2 cellular contexts compared by ENCODE assay signal in genomic region chr5:91159647-91160046, GRCh38.
A peak's percentile ranks its signal among the peaks of the same experiment; 100 is the strongest.
TF ChIP-seq lines count a peak whose summit lies in the region.

No MANE protein-coding gene starts in this region.

TF ChIP-seq in IMR-90, 13 proteins besides CTCF, POLR2A, EP300 and RAD21:
- TF ChIP-seq CHD1 (IDR thresholded peaks at IDR 0.05; ENCODE audit: low read depth, low read length) (no peak), FOS (IDR thresholded peaks at IDR 0.05; ENCODE audit: low read depth, low read length) (no peak), RFX5 (IDR thresholded peaks at IDR 0.05; ENCODE audit: low read depth, low read length) (no peak), MAZ (IDR thresholded peaks at IDR 0.05; ENCODE audit: borderline replicate concordance, low read depth, low read length) (no peak), SMC3 (IDR thresholded peaks at IDR 0.05; ENCODE audit: low read depth, low read length) (no peak), MXI1 (IDR thresholded peaks at IDR 0.05; ENCODE audit: borderline replicate concordance, low read depth, low read length) (no peak), BHLHE40 (IDR thresholded peaks at IDR 0.05; ENCODE audit: low read depth, low read length) (no peak), USF2 (IDR thresholded peaks at IDR 0.05; ENCODE audit: low read depth, low read length) (no peak), RCOR1 (IDR thresholded peaks at IDR 0.05; ENCODE audit: insufficient replicate concordance, low read length) (no peak), CEBPB (IDR thresholded peaks at IDR 0.05; ENCODE audit: low read depth, low read length) (no peak), MAFK (IDR thresholded peaks at IDR 0.05; ENCODE audit: low read depth, low read length) (no peak), NFE2L2 (IDR thresholded peaks at IDR 0.05; ENCODE audit: low read depth, low read length) (no peak)
- TF ChIP-seq, protein P1, sequence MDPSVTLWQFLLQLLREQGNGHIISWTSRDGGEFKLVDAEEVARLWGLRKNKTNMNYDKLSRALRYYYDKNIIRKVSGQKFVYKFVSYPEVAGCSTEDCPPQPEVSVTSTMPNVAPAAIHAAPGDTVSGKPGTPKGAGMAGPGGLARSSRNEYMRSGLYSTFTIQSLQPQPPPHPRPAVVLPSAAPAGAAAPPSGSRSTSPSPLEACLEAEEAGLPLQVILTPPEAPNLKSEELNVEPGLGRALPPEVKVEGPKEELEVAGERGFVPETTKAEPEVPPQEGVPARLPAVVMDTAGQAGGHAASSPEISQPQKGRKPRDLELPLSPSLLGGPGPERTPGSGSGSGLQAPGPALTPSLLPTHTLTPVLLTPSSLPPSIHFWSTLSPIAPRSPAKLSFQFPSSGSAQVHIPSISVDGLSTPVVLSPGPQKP (IDR thresholded peaks at IDR 0.05; ENCODE audit: borderline replicate concordance, low read depth, low read length): no peak

TF ChIP-seq in H1, 55 proteins besides CTCF, POLR2A, EP300 and RAD21:
- no peak for TF ChIP-seq KDM4A (IDR thresholded peaks at IDR 0.05; ENCODE audit: low read depth, low read length, severe bottlenecking)
- no peak for TF ChIP-seq EGR1 (IDR thresholded peaks at IDR 0.05; ENCODE audit: borderline replicate concordance, low read depth, low read length)
- no peak for TF ChIP-seq CBX8 (IDR thresholded peaks at IDR 0.05; ENCODE audit: borderline replicate concordance, low read depth, low read length)
- no peak for TF ChIP-seq CHD1 (IDR thresholded peaks at IDR 0.05; ENCODE audit: low read depth, low read length)
- TF ChIP-seq HDAC6 (IDR thresholded peaks at IDR 0.05; ENCODE audit: low read depth, low read length): no peak
- TF ChIP-seq USF2 (IDR thresholded peaks at IDR 0.05; ENCODE audit: low read length): no peak
- no peak for TF ChIP-seq HDAC2 (IDR thresholded peaks at IDR 0.05; ENCODE audit: borderline replicate concordance in 1 of 2, low read depth in 2 of 2, low read length in 2 of 2)
- TF ChIP-seq POU5F1 (IDR thresholded peaks at IDR 0.05; ENCODE audit: low read depth, low read length): no peak
- TF ChIP-seq SIX5 (IDR thresholded peaks at IDR 0.05; ENCODE audit: low read depth, low read length): no peak
- TF ChIP-seq SP4 (IDR thresholded peaks at IDR 0.05; ENCODE audit: low read length): no peak
- TF ChIP-seq PHF8 (conservative IDR thresholded peaks at IDR 0.05; ENCODE audit: low read depth, low read length): no peak
- TF ChIP-seq RNF2 (IDR thresholded peaks at IDR 0.05; ENCODE audit: borderline replicate concordance, low read depth, low read length, missing control alignments, poor library complexity, severe bottlenecking): no peak
- TF ChIP-seq, protein P2, sequence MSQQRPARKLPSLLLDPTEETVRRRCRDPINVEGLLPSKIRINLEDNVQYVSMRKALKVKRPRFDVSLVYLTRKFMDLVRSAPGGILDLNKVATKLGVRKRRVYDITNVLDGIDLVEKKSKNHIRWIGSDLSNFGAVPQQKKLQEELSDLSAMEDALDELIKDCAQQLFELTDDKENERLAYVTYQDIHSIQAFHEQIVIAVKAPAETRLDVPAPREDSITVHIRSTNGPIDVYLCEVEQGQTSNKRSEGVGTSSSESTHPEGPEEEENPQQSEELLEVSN (IDR thresholded peaks at IDR 0.05): no peak
- TF ChIP-seq YY1 (IDR thresholded peaks at IDR 0.05; ENCODE audit: low read depth, low read length): peak; percentile 52; the same call in 1 of the 2 replicates
- TF ChIP-seq TEAD4 (IDR thresholded peaks at IDR 0.05; ENCODE audit: low read depth, low read length): 0 out of 2 replicates have a peak, but pooled peaks have one; percentile 43
- TF ChIP-seq, protein P3, sequence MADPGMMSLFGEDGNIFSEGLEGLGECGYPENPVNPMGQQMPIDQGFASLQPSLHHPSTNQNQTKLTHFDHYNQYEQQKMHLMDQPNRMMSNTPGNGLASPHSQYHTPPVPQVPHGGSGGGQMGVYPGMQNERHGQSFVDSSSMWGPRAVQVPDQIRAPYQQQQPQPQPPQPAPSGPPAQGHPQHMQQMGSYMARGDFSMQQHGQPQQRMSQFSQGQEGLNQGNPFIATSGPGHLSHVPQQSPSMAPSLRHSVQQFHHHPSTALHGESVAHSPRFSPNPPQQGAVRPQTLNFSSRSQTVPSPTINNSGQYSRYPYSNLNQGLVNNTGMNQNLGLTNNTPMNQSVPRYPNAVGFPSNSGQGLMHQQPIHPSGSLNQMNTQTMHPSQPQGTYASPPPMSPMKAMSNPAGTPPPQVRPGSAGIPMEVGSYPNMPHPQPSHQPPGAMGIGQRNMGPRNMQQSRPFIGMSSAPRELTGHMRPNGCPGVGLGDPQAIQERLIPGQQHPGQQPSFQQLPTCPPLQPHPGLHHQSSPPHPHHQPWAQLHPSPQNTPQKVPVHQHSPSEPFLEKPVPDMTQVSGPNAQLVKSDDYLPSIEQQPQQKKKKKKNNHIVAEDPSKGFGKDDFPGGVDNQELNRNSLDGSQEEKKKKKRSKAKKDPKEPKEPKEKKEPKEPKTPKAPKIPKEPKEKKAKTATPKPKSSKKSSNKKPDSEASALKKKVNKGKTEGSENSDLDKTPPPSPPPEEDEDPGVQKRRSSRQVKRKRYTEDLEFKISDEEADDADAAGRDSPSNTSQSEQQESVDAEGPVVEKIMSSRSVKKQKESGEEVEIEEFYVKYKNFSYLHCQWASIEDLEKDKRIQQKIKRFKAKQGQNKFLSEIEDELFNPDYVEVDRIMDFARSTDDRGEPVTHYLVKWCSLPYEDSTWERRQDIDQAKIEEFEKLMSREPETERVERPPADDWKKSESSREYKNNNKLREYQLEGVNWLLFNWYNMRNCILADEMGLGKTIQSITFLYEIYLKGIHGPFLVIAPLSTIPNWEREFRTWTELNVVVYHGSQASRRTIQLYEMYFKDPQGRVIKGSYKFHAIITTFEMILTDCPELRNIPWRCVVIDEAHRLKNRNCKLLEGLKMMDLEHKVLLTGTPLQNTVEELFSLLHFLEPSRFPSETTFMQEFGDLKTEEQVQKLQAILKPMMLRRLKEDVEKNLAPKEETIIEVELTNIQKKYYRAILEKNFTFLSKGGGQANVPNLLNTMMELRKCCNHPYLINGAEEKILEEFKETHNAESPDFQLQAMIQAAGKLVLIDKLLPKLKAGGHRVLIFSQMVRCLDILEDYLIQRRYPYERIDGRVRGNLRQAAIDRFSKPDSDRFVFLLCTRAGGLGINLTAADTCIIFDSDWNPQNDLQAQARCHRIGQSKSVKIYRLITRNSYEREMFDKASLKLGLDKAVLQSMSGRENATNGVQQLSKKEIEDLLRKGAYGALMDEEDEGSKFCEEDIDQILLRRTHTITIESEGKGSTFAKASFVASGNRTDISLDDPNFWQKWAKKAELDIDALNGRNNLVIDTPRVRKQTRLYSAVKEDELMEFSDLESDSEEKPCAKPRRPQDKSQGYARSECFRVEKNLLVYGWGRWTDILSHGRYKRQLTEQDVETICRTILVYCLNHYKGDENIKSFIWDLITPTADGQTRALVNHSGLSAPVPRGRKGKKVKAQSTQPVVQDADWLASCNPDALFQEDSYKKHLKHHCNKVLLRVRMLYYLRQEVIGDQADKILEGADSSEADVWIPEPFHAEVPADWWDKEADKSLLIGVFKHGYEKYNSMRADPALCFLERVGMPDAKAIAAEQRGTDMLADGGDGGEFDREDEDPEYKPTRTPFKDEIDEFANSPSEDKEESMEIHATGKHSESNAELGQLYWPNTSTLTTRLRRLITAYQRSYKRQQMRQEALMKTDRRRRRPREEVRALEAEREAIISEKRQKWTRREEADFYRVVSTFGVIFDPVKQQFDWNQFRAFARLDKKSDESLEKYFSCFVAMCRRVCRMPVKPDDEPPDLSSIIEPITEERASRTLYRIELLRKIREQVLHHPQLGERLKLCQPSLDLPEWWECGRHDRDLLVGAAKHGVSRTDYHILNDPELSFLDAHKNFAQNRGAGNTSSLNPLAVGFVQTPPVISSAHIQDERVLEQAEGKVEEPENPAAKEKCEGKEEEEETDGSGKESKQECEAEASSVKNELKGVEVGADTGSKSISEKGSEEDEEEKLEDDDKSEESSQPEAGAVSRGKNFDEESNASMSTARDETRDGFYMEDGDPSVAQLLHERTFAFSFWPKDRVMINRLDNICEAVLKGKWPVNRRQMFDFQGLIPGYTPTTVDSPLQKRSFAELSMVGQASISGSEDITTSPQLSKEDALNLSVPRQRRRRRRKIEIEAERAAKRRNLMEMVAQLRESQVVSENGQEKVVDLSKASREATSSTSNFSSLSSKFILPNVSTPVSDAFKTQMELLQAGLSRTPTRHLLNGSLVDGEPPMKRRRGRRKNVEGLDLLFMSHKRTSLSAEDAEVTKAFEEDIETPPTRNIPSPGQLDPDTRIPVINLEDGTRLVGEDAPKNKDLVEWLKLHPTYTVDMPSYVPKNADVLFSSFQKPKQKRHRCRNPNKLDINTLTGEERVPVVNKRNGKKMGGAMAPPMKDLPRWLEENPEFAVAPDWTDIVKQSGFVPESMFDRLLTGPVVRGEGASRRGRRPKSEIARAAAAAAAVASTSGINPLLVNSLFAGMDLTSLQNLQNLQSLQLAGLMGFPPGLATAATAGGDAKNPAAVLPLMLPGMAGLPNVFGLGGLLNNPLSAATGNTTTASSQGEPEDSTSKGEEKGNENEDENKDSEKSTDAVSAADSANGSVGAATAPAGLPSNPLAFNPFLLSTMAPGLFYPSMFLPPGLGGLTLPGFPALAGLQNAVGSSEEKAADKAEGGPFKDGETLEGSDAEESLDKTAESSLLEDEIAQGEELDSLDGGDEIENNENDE (IDR thresholded peaks at IDR 0.05; ENCODE audit: insufficient replicate concordance, low read length): no peak
- TF ChIP-seq, protein P4, sequence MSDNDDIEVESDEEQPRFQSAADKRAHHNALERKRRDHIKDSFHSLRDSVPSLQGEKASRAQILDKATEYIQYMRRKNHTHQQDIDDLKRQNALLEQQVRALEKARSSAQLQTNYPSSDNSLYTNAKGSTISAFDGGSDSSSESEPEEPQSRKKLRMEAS (IDR thresholded peaks at IDR 0.05): no peak
TF ChIP-seq in H1: peak in this region for 2.
